In the genomic region with DNA sequence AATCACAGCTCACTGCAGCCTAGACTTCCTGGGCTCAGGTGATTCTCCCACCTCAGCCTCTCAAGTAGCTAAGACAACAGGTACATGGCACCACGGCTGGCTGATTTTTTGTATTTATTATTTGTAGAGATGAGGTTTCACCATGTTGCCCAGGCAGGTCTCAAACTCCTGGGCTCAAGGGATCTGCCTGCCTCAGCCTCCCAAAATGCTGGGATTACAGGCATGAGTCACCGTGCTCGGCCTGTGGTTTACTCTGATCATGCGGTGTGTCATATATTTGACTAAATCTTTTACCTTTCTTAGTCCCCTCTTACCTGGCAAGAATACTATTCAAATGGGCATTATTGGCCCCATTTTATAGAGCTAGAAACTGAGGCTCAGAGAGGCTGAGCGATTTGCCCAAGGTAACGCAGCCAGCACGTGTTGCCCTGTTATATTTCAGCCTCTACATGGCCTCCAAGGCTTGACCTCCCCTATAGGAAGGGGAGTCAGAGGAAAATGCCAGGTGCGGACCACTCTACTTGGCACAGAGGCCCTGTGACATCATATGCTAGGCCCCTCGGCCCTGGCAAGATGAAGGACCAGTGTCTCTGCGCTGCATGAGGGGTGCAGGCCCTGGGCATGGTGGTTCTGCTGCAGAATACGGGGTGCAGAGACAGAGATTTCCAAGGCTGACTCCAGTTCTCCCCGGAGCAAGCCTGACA, we compare ENCODE assay signal across 13 cellular contexts. TPM values are rescaled to one million over a fixed set of nuclear protein-coding genes. Genes with fewer than 3 reads are reported as not detected.
DNase-seq lines count a peak whose midpoint lies in the region; ATAC-seq and TF ChIP-seq lines count a peak whose summit lies in the region.
"Had no signal": no experiment of that assay in that cellular context is flagged by ENCODE, and none has a peak within 500 bp of the region (broad histone marks: within the 10 kb centered on the region; RNA-seq: fewer than 3 reads in every experiment).

No MANE protein-coding gene starts in this region.

- no peak overlapping the region for H3K27ac Mint-ChIP-seq in activated naive CD4-positive, alpha-beta T cell treated with anti-CD3 and anti-CD28 coated beads, Interleukin-2, amount 50 U/mL, for 72 hours
- H3K27ac Mint-ChIP-seq: activated CD8-positive, alpha-beta T cell treated with anti-CD3 and anti-CD28 coated beads, Interleukin-2, amount 10 ng/mL, durations not matched to agents 7 days and 5 days; activated naive CD4-positive, alpha-beta T cell treated with anti-CD3 and anti-CD28 coated beads for 36 hours; CD4-positive, CD25-positive, alpha-beta regulatory T cell had no signal

- no peaks in the 10 kb centered on the region for H3K27me3 ChIP-seq in IMR-90 (ENCODE audit: control insufficient read depth, insufficient read depth, low read length)
- H3K27me3 ChIP-seq in breast epithelium = no peaks in the 10 kb centered on the region
- no peaks in the 10 kb centered on the region for H3K27me3 ChIP-seq in lower lobe of right lung (ENCODE audit: low read depth)

- H3K18ac ChIP-seq in IMR-90 (ENCODE audit: low read depth, low read length) = no peak overlapping the region

- no peaks in the 10 kb centered on the region for H3K9me3 ChIP-seq in IMR-90 (ENCODE audit: control insufficient read depth, insufficient read depth, low read length)
- no peaks in the 10 kb centered on the region for H3K9me3 ChIP-seq in breast epithelium
- no peaks in the 10 kb centered on the region for H3K9me3 ChIP-seq in lower lobe of right lung

- ATAC-seq in IMR-90 (ENCODE audit: low read depth) (no peak), lower lobe of right lung (no peak)
- no peak for ATAC-seq in activated naive CD4-positive, alpha-beta T cell treated with anti-CD3 and anti-CD28 coated beads, Interleukin-2, amount 50 U/mL, for 72 hours
- ATAC-seq: activated CD8-positive, alpha-beta T cell treated with anti-CD3 and anti-CD28 coated beads, Interleukin-2, amount 10 ng/mL, durations not matched to agents 7 days and 5 days; left colon had no signal

- no peak overlapping the region for H3K56ac ChIP-seq in IMR-90 (ENCODE audit: extremely low read depth, insufficient read depth, low read length)

- in situ Hi-C loops in IMR-90 (cut with MboI; ENCODE audit: low sequenced_read_pairs) = no loop called here

- no peak overlapping the region for H3K4me3 ChIP-seq in IMR-90 (ENCODE audit: insufficient read depth, low read depth, low read length)
- peak overlapping the region in 1 of 3 donors; percentile 48 for H3K4me3 ChIP-seq in breast epithelium
- H3K4me3 ChIP-seq in lower lobe of right lung = no peak overlapping the region

- no peak overlapping the region for H3K23ac ChIP-seq in IMR-90 (ENCODE audit: low read depth, low read length)

- DNase-seq in IMR-90 = peak; percentile 47
- no peak for DNase-seq in breast epithelium (ENCODE audit: low spot score in 2 of 2)
- no peak for DNase-seq in lower lobe of right lung
- DNase-seq in HuH-7.5 (ENCODE audit: low spot score) = no peak
- no peak for DNase-seq in NCI-H524 treated with DMSO at 0.1 percent for 48 hours (lab: John Stamatoyannopoulos, UW)
- no peak for DNase-seq in activated naive CD4-positive, alpha-beta T cell treated with anti-CD3 and anti-CD28 coated beads, Interleukin-2, amount 50 U/mL, for 72 hours (ENCODE audit: low spot score in 2 of 2)
- DNase-seq: activated CD8-positive, alpha-beta T cell treated with anti-CD3 and anti-CD28 coated beads, Interleukin-2, amount 10 ng/mL, durations not matched to agents 7 days and 5 days; activated naive CD4-positive, alpha-beta T cell treated with anti-CD3 and anti-CD28 coated beads for 36 hours; CD4-positive, CD25-positive, alpha-beta regulatory T cell; GF-D8 had no signal

- peak overlapping the region; percentile 16 for H2BK5ac ChIP-seq in IMR-90 (ENCODE audit: low read depth, low read length, poor library complexity, severe bottlenecking)

- H2AK9ac ChIP-seq in IMR-90 (replicated peaks; ENCODE audit: low read depth, low read length, poor library complexity) = no peak overlapping the region

- H3K14ac ChIP-seq in IMR-90 (replicated peaks; ENCODE audit: low read depth, low read length) = 0 out of 2 replicates have a peak overlapping the region, but pooled peaks have one; percentile 0

- no peak overlapping the region for H2AFZ ChIP-seq in IMR-90 (replicated peaks; ENCODE audit: low read length, poor library complexity)

- H2BK20ac ChIP-seq in IMR-90 (ENCODE audit: low read depth, low read length) = no peak overlapping the region

- peak overlapping the region; percentile 98; the same call in 1 of the 2 replicates for H3K27ac ChIP-seq in IMR-90 (ENCODE audit: insufficient read depth, low read length)
- peak overlapping the region; percentile 90 to 99 for H3K27ac ChIP-seq in breast epithelium
- H3K27ac ChIP-seq in lower lobe of right lung = peak overlapping the region; percentile 6
- peak overlapping the region; percentile 91 for H3K27ac ChIP-seq in temporal lobe (ENCODE audit: low read depth, low read length)

- no peak overlapping the region for H2BK120ac ChIP-seq in IMR-90 (ENCODE audit: low read depth, low read length)

- H3K9me1 ChIP-seq in IMR-90 (ENCODE audit: insufficient read depth, low read length) = peaks cover 65% of the 10 kb centered on the region

- TF ChIP-seq RAD21 in IMR-90 (IDR thresholded peaks at IDR 0.05; ENCODE audit: low read length) = no peak

- dilution Hi-C loops in IMR-90 (cut with HindIII; ENCODE audit: low sequenced_read_pairs, unreplicated experiment) = no loop called here

- no TSS peak for BruUV-seq in IMR-90 (replicated peaks; lab: Mats Ljungman, UMichigan)

- peaks cover 50% of the 10 kb centered on the region for H4K20me1 ChIP-seq in IMR-90 (ENCODE audit: insufficient read depth, low read length)

- intact Hi-C loops in IMR-90 (cut with micrococcal nuclease) (no loop called here), breast epithelium (cut with DNase I; ENCODE audit: low total_unique reads) (no loop called here), lower lobe of right lung (cut with DNase I) (no loop called here)

- peak overlapping the region in 1 of 2 experiments; percentile 8; a peak in 1 of 4 replicates for H4K8ac ChIP-seq in IMR-90 (ENCODE audit: low read depth in 2 of 2, low read length in 2 of 2)

- POLR2A ChIA-PET in IMR-90 (lab: Charles Lee; ENCODE audit: unreplicated experiment) = no interaction called here

- WGBS in IMR-90 (ENCODE audit: extremely low coverage in 2 of 2, insufficient read length in 1 of 2), 2 experiments = 90% methylated on average over 2 of the region's 12 CpGs; no CpG with 5 or more reads in 1 of the 2 experiments

- H2BK15ac ChIP-seq in IMR-90 (ENCODE audit: low read depth, low read length) = peak overlapping the region; percentile 57; the same call in 1 of the 3 replicates

- H4K5ac ChIP-seq in IMR-90 (ENCODE audit: low read depth, low read length) = no peak overlapping the region

- peaks cover 51% of the 10 kb centered on the region for H3K36me3 ChIP-seq in IMR-90 (ENCODE audit: control insufficient read depth, insufficient read depth, low read length)
- H3K36me3 ChIP-seq in breast epithelium = no peaks in the 10 kb centered on the region
- H3K36me3 ChIP-seq in lower lobe of right lung = peaks cover 22% of the 10 kb centered on the region

- H3K36me3 Mint-ChIP-seq in activated naive CD4-positive, alpha-beta T cell treated with anti-CD3 and anti-CD28 coated beads, Interleukin-2, amount 50 U/mL, for 72 hours = no peaks in the 10 kb centered on the region
- H3K36me3 Mint-ChIP-seq: CD4-positive, CD25-positive, alpha-beta regulatory T cell had no signal

- TF ChIP-seq POLR2A in IMR-90 (IDR thresholded peaks at IDR 0.05; ENCODE audit: low read depth, low read length) = no peak
- no peak for TF ChIP-seq POLR2A in breast epithelium (IDR thresholded peaks at IDR 0.05)

- peak overlapping the region; percentile 97; the same call in 1 of the 2 replicates for H3K4ac ChIP-seq in IMR-90 (ENCODE audit: low read depth, low read length)

- no peak overlapping the region for H3K4me2 ChIP-seq in IMR-90 (ENCODE audit: low read depth, low read length)

- peaks cover 69% of the 10 kb centered on the region for H3K4me1 ChIP-seq in IMR-90 (ENCODE audit: control insufficient read depth, insufficient read depth, low read length)
- H3K4me1 ChIP-seq in breast epithelium = peaks cover 23 to 26% of the 10 kb centered on the region in 2 donors
- H3K4me1 ChIP-seq in lower lobe of right lung = peaks cover 60% of the 10 kb centered on the region

- peaks cover 72 to 99% of the 10 kb centered on the region in 2 experiments for H3K79me1 ChIP-seq in IMR-90 (ENCODE audit: low read depth in 1 of 2, low read length in 2 of 2)

- 0 out of 2 replicates have a peak overlapping the region, but pooled peaks have one; percentile 32 for H4K91ac ChIP-seq in IMR-90 (ENCODE audit: insufficient read depth, low read depth, low read length)

- no peak overlapping the region for H3K9ac ChIP-seq in IMR-90 (ENCODE audit: low read depth, low read length)

- peak overlapping the region; percentile 63 for H2AK5ac ChIP-seq in IMR-90 (ENCODE audit: low read depth, low read length)

- no peaks in the 10 kb centered on the region for H3K9me3 Mint-ChIP-seq in activated naive CD4-positive, alpha-beta T cell treated with anti-CD3 and anti-CD28 coated beads, Interleukin-2, amount 50 U/mL, for 72 hours
- H3K9me3 Mint-ChIP-seq: activated naive CD4-positive, alpha-beta T cell treated with anti-CD3 and anti-CD28 coated beads for 36 hours; CD4-positive, CD25-positive, alpha-beta regulatory T cell; neural crest cell had no signal

- no peak for TF ChIP-seq CTCF in IMR-90 (conservative IDR thresholded peaks at IDR 0.05; ENCODE audit: low read depth, low read length)
- no peak for TF ChIP-seq CTCF in breast epithelium (IDR thresholded peaks at IDR 0.05)
- no peak for TF ChIP-seq CTCF in lower lobe of right lung (IDR thresholded peaks at IDR 0.05)

- CTCF ChIA-PET in IMR-90 (lab: Yijun Ruan, JAX) = interaction anchor here (1.3 kb wide), 1 partner anchor 30 kb away, joined by 3 read pairs; no protein-coding TSS in a partner anchor

TF ChIP-seq in IMR-90, 13 proteins besides CTCF, POLR2A, EP300 and RAD21:
- TF ChIP-seq FOS (IDR thresholded peaks at IDR 0.05; ENCODE audit: low read depth, low read length) (0 out of 2 replicates have a peak, but pooled peaks have one; percentile 26), RFX5 (IDR thresholded peaks at IDR 0.05; ENCODE audit: low read depth, low read length) (no peak), RCOR1 (IDR thresholded peaks at IDR 0.05; ENCODE audit: insufficient replicate concordance, low read length) (no peak)

RNA-seq across cellular contexts. Expression of gene ZCCHC24, which starts 8.2 kb away (rescaled TPM):
- 12.2 and 15.1 TPM in 2 replicates for total RNA-seq in IMR-90 (2012; rRNA removed)
- polyA plus RNA-seq in IMR-90 (2012; rRNA removed) = 25.9 and 29.9 TPM in 2 replicates
- 19.8 and 29.3 TPM in 2 replicates for polyA plus RNA-seq in IMR-90 (2012; cell fraction: cytosol; rRNA removed)
- 22.4 and 28.3 TPM in 2 replicates for polyA plus RNA-seq in IMR-90 (2012; cell fraction: nucleus; rRNA removed; ENCODE audit: low replicate concordance)
- total RNA-seq in breast epithelium = 10 to 100 TPM; 18.7 to 50.8 (median 48.8) TPM
- total RNA-seq in lower lobe of right lung = 34.7 TPM
- 5.7 TPM for total RNA-seq in temporal lobe
- under 1 TPM; 0.43 to 0.74 TPM for total RNA-seq in activated naive CD4-positive, alpha-beta T cell treated with anti-CD3 and anti-CD28 coated beads, Interleukin-2, amount 50 U/mL, for 72 hours

Comparison
In these comparisons a context has a peak if more than half of its experiments do, and no peak if none do; other contexts are left out.
1. H3K27ac ChIP-seq: peak in every context shown above with its lines; median percentile 98 in IMR-90; 94 in breast epithelium; 91 in temporal lobe; 6 in lower lobe of right lung.